In the genomic region with DNA sequence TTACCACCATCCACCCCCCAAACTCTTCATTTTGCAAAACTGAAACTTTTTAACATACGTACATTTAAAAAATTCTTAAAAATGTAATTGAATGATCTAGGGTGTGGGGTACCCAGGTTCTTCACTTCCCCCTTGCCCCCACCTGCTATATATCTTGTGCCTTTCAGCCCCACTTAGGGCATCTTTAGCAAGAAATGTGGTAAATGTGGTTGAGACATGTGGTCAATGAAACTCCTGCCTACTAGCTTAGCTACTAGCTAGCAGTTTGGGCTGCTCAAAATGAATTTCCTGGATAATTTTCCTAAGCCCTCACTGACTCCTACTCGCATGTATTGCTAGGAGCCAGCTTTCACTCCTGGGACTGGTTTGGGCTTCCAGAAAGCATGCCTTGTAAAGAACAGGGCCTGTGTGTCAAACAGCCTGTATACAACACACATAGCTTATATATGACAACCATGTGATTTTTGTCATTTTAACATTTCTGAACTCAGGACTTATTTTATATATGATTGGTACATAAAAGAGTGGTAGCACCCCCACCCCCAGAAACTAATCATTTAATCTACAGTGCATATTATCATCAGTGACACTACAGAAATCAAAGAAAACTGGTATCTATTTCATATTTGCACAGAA, we compare ENCODE assay signal across 9 cellular contexts.
DNase-seq lines count a peak whose midpoint lies in the region; ATAC-seq and TF ChIP-seq lines count a peak whose summit lies in the region.
"Had no signal": no experiment of that assay in that cellular context is flagged by ENCODE, and none has a peak within 500 bp of the region (broad histone marks: within the 10 kb centered on the region; RNA-seq: fewer than 3 reads in every experiment).

No MANE protein-coding gene starts in this region.

- H3K9ac ChIP-seq in MM.1S (ENCODE audit: low read length): no peak overlapping the region

- H3K4me1 Mint-ChIP-seq in natural killer cell treated with Interleukin-12 subunit alpha and Interleukin-12 subunit beta and Interleukin-15 and Interleukin-18, amount 100 ng/mL, for 72 hours (ENCODE audit: low read depth in 2 of 2): peaks cover 26 to 37% of the 10 kb centered on the region in 2 donors

- no peaks in the 10 kb centered on the region for H3K9me2 ChIP-seq in MM.1S (replicated peaks; ENCODE audit: insufficient read depth, low read length)

- ATAC-seq in GM18907 (IDR thresholded peaks at IDR 0.05; ENCODE audit: unreplicated experiment) (peak; percentile 84), HG02798 (IDR thresholded peaks at IDR 0.05; ENCODE audit: poor library complexity, unreplicated experiment) (peak; percentile 82)
- peak; percentile 69 to 88 for ATAC-seq in natural killer cell treated with Interleukin-12 subunit alpha and Interleukin-12 subunit beta and Interleukin-15 and Interleukin-18, amount 100 ng/mL, for 72 hours

- H2AFZ ChIP-seq in MM.1S (ENCODE audit: low read length): no peak overlapping the region

- H3K27me3 ChIP-seq in MM.1S (replicated peaks; ENCODE audit: insufficient read depth, low read length): no peaks in the 10 kb centered on the region
- H3K27me3 ChIP-seq: ascending aorta had no signal

- H3K27me3 Mint-ChIP-seq in natural killer cell treated with Interleukin-12 subunit alpha and Interleukin-12 subunit beta and Interleukin-15 and Interleukin-18, amount 100 ng/mL, for 72 hours: no peaks in the 10 kb centered on the region

- peak overlapping the region; percentile 1; the same call in 1 of the 2 replicates for H3K27ac ChIP-seq in MM.1S (ENCODE audit: low read length)

- intact Hi-C loops in posterior cingulate gyrus (cut with DNase I): loop anchor here (10.0 kb wide), 2 partner anchors 89 to 581 kb away; no protein-coding TSS in a partner anchor

- no peaks in the 10 kb centered on the region for H3K79me2 ChIP-seq in MM.1S (ENCODE audit: low read length)

- H3K4me2 ChIP-seq in MM.1S (ENCODE audit: low read depth, low read length): peak overlapping the region; percentile 36

- H3K36me3 ChIP-seq in MM.1S (replicated peaks; ENCODE audit: insufficient read depth, low read length): no peaks in the 10 kb centered on the region
- H3K36me3 ChIP-seq: ascending aorta had no signal

- no peaks in the 10 kb centered on the region for H3F3A ChIP-seq in MM.1S (ENCODE audit: insufficient read depth, low read length)

- no peak overlapping the region for H3K4me3 ChIP-seq in MM.1S (ENCODE audit: low read length)
- H3K4me3 ChIP-seq: ascending aorta had no signal

- H3K9me3 ChIP-seq in MM.1S (replicated peaks; ENCODE audit: insufficient read depth, low read length): no peaks in the 10 kb centered on the region
- H3K9me3 ChIP-seq: ascending aorta had no signal

- H3K4me3 Mint-ChIP-seq in natural killer cell treated with Interleukin-12 subunit alpha and Interleukin-12 subunit beta and Interleukin-15 and Interleukin-18, amount 100 ng/mL, for 72 hours: peak overlapping the region; percentile 50

- H3K9me3 Mint-ChIP-seq in natural killer cell treated with Interleukin-12 subunit alpha and Interleukin-12 subunit beta and Interleukin-15 and Interleukin-18, amount 100 ng/mL, for 72 hours: no peaks in the 10 kb centered on the region

- DNase-seq in MM.1S: peak; percentile 67
- no peak for DNase-seq in natural killer cell treated with Interleukin-12 subunit alpha and Interleukin-12 subunit beta and Interleukin-15 and Interleukin-18, amount 100 ng/mL, for 72 hours (ENCODE audit: low spot score)
- DNase-seq in UCSD-AML1 (lab: John Stamatoyannopoulos, UW; ENCODE audit: unreplicated experiment): no peak
- no peak for DNase-seq in DMS79 treated with DMSO at 0.1 percent for 48 hours (lab: John Stamatoyannopoulos, UW)
- no peak for DNase-seq in posterior cingulate gyrus
- DNase-seq in NCI-H187 treated with DMSO at 0.1 percent for 48 hours (lab: John Stamatoyannopoulos, UW): no peak

- peaks cover 19% of the 10 kb centered on the region for H3K4me1 ChIP-seq in MM.1S (ENCODE audit: low read length)

- peaks cover 5% of the 10 kb centered on the region for H3K36me3 Mint-ChIP-seq in natural killer cell treated with Interleukin-12 subunit alpha and Interleukin-12 subunit beta and Interleukin-15 and Interleukin-18, amount 100 ng/mL, for 72 hours

- TF ChIP-seq CTCF in MM.1S (IDR thresholded peaks at IDR 0.05; ENCODE audit: low read length): no peak

- H4K20me1 ChIP-seq in MM.1S (ENCODE audit: insufficient read depth, low read length): no peaks in the 10 kb centered on the region

- H3K27ac Mint-ChIP-seq in natural killer cell treated with Interleukin-12 subunit alpha and Interleukin-12 subunit beta and Interleukin-15 and Interleukin-18, amount 100 ng/mL, for 72 hours: peak overlapping the region; percentile 13 to 42
